14 cellular contexts compared by ENCODE assay signal in the genomic region with DNA sequence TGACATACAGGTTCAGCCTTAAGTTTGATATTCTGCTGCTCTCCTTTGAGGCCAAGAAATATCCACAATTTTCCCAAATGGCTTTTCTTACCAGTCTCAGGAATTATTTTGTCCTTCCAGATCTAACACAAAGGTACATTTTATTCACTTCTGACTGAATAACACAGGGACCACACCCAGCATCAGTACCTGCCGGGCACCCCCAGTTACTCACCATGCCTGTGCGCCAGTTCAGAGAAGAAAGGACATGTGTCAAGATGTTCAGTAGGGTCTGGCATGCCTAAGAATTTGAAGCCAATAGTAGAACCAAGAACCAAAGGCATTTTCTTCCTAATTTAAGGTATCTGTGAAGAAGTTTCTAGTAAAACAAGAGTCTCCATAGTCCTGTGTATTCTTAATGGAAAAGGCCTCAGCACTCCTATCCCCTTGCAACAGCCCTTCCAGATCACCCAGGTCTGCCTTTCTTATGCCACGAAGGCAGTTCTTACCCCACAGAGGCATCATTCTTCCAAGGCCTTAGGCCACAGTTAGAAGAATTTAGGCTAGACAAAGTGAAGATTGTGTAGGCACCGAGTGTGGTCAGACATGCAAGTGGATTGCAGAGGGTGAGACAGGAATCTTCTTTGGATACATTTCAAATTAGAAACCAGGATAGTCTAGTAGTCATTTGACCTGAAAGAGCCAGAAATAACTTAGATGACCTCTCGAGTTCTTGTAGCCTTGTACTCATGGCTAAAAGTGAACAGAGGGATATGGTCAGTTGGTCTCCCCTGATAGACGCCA.
DNase-seq lines count a peak whose midpoint lies in the region; ATAC-seq, FAIRE-seq and TF ChIP-seq lines count a peak whose summit lies in the region.
"Had no signal": no experiment of that assay in that cellular context is flagged by ENCODE, and none has a peak within 500 bp of the region (broad histone marks: within the 10 kb centered on the region; RNA-seq: fewer than 3 reads in every experiment).

No MANE protein-coding gene starts in this region.

- TF ChIP-seq RAD21 in HepG2 (CRISPR knock-in tag; IDR thresholded peaks at IDR 0.05), result no peak

- TF ChIP-seq POLR2A in HepG2 (IDR thresholded peaks at IDR 0.05; ENCODE audit: insufficient read depth in 1 of 2, low read depth in 2 of 2, low read length in 2 of 2) (no peak), spleen (IDR thresholded peaks at IDR 0.05) (no peak), sigmoid colon (IDR thresholded peaks at IDR 0.05) (no peak)

- H3K4me3 ChIP-seq in ACC112 (ENCODE audit: low read depth, low read length), result no peak overlapping the region
- no peak overlapping the region for H3K4me3 ChIP-seq in astrocyte of the spinal cord (ENCODE audit: low read depth, low read length)
- no peak overlapping the region for H3K4me3 ChIP-seq in HepG2 (replicated peaks in 1 of 3; ENCODE audit: insufficient read depth in 1 of 3, low read depth in 2 of 3, low read length in 3 of 3)
- H3K4me3 ChIP-seq in spleen, result no peak overlapping the region
- H3K4me3 ChIP-seq in sigmoid colon, result no peak overlapping the region
- H3K4me3 ChIP-seq: prostate gland had no signal

- CTCF ChIA-PET in HepG2 (lab: Yijun Ruan, JAX; ENCODE audit: low intra/inter-chr PET ratio, low total read pairs), result no interaction called here

- POLR2A ChIA-PET in HepG2 (lab: Yijun Ruan, JAX), result interaction anchor here (1.8 to 4.3 kb wide), 3 partner anchors 12 to 31 kb away, joined by 5 to 99 read pairs (median 6); no protein-coding TSS in a partner anchor

- H3K27ac ChIP-seq in ACC112 (ENCODE audit: low read depth, low read length), result peak overlapping the region; percentile 100
- peak overlapping the region; percentile 84 for H3K27ac ChIP-seq in HepG2 (ENCODE audit: extremely low read length, insufficient read depth, low read length)
- peak overlapping the region in 1 of 8 donors; percentile 89 for H3K27ac ChIP-seq in spleen
- H3K27ac ChIP-seq in sigmoid colon, result no peak overlapping the region
- H3K27ac ChIP-seq: prostate gland had no signal

- WGBS in HepG2 (ENCODE audit: low lambda C conversion rate), result 79% methylated on average over 6 of the region's 6 CpGs
- 68 to 82% (median 74%) methylated on average over 6 of the region's 6 CpGs for WGBS in spleen, 5 donors
- WGBS in sigmoid colon, 2 donors, result 77 to 78% methylated on average over 6 of the region's 6 CpGs

- H3K36me3 ChIP-seq in ACC112 (ENCODE audit: insufficient read depth, low read length), result no peaks in the 10 kb centered on the region; the same call in 1 of the 2 replicates
- no peaks in the 10 kb centered on the region for H3K36me3 ChIP-seq in HepG2 (replicated peaks in 1 of 2; ENCODE audit: control insufficient read depth in 1 of 2, insufficient read depth in 2 of 2, low read length in 2 of 2)
- H3K36me3 ChIP-seq in spleen, result peaks cover 0 to 22% (median 4%) of the 10 kb centered on the region in 6 donors
- no peaks in the 10 kb centered on the region for H3K36me3 ChIP-seq in sigmoid colon
- H3K36me3 ChIP-seq: prostate gland had no signal

- FAIRE-seq in HepG2 (lab: Jason Lieb, UNC), result no peak

- no peaks in the 10 kb centered on the region for H4K20me1 ChIP-seq in HepG2 (ENCODE audit: insufficient read depth, low read length)

- peak; percentile 44 for DNase-seq in GM03348 (ENCODE audit: low spot score)
- peak; percentile 44 for DNase-seq in astrocyte of the spinal cord (ENCODE audit: low read depth, low spot score)
- DNase-seq in HepG2 (ENCODE audit: low spot score), result no peak
- no peak for DNase-seq in stimulated activated naive CD4-positive, alpha-beta T cell (lab: John Stamatoyannopoulos, UW)
- DNase-seq in spleen, result no peak
- DNase-seq in sigmoid colon, result no peak
- DNase-seq: activated T-cell treated with anti-CD3 and anti-CD28 coated beads for 4 hours; C1 segment of cervical spinal cord; central memory CD4-positive, alpha-beta T cell; GOT3; KBM-7 had no signal

- ATAC-seq in HepG2 (no peak), GM18907 (IDR thresholded peaks at IDR 0.05; ENCODE audit: unreplicated experiment) (no peak)

- H2AFZ ChIP-seq in ACC112 (ENCODE audit: low read length, unreplicated experiment) (no peak overlapping the region), HepG2 (ENCODE audit: low read length) (no peak overlapping the region)

- peaks cover 31% of the 10 kb centered on the region for H3K79me2 ChIP-seq in ACC112 (ENCODE audit: control insufficient read depth, insufficient read depth, low read length, unreplicated experiment)
- H3K79me2 ChIP-seq in HepG2 (ENCODE audit: insufficient read depth, low read length), result no peaks in the 10 kb centered on the region

- no peak for TF ChIP-seq CTCF in astrocyte of the spinal cord (IDR thresholded peaks at IDR 0.05; ENCODE audit: low read depth, low read length)
- no peak for TF ChIP-seq CTCF in HepG2 (CRISPR knock-in tag; IDR thresholded peaks at IDR 0.05)
- TF ChIP-seq CTCF in spleen (IDR thresholded peaks at IDR 0.05 in 8 of 11, conservative IDR thresholded peaks at IDR 0.05 in 3 of 11), result no peak
- TF ChIP-seq CTCF in sigmoid colon (IDR thresholded peaks at IDR 0.05), result no peak

- no peak for TF ChIP-seq EP300 in HepG2 (IDR thresholded peaks at IDR 0.05; ENCODE audit: low read depth in 2 of 2, low read length in 2 of 2)
- TF ChIP-seq EP300 in HepG2 (CRISPR knock-in tag; IDR thresholded peaks at IDR 0.05; ENCODE audit: borderline replicate concordance), result no peak
- no peak for TF ChIP-seq EP300 in sigmoid colon (IDR thresholded peaks at IDR 0.05)

- H3K4me2 ChIP-seq in HepG2 (ENCODE audit: low read depth, low read length), result no peak overlapping the region

- in situ Hi-C loops in astrocyte of the spinal cord (cut with HindIII; ENCODE audit: low sequenced_read_pairs) (no loop called here), HepG2 (cut with HindIII; ENCODE audit: extremely low pct_ligation_motif_present, low pct_unique_long_range_greater_than_20kb) (no loop called here)

- BruUV-seq in HepG2 (replicated peaks; lab: Mats Ljungman, UMichigan), result no TSS peak

- H3K9ac ChIP-seq in HepG2 (ENCODE audit: insufficient read depth, low read depth, low read length), result 0 out of 2 replicates have a peak overlapping the region, but pooled peaks have one; percentile 58

- no peaks in the 10 kb centered on the region for H3K27me3 ChIP-seq in ACC112 (ENCODE audit: insufficient read depth, low read length)
- no peaks in the 10 kb centered on the region for H3K27me3 ChIP-seq in HepG2 (ENCODE audit: control insufficient read depth in 1 of 2, insufficient read depth in 2 of 2, low read length in 2 of 2)
- no peaks in the 10 kb centered on the region for H3K27me3 ChIP-seq in spleen (replicated peaks in 1 of 7)
- no peaks in the 10 kb centered on the region for H3K27me3 ChIP-seq in sigmoid colon

- intact Hi-C loops in HepG2 (cut with micrococcal nuclease; ENCODE audit: unreplicated experiment), result no loop called here
- intact Hi-C loops in spleen (cut with DNase I; ENCODE audit: low total_unique reads), result no loop called here
- intact Hi-C loops in sigmoid colon (cut with DNase I), result no loop called here

- H3K4me1 ChIP-seq in ACC112 (ENCODE audit: control insufficient read depth, insufficient read depth, low read length, unreplicated experiment) (peaks cover 75% of the 10 kb centered on the region), HepG2 (ENCODE audit: insufficient read depth, low read length) (peaks cover 88% of the 10 kb centered on the region), spleen (peaks cover 6 to 58% (median 28%) of the 10 kb centered on the region in 6 donors), sigmoid colon (no peaks in the 10 kb centered on the region)
- H3K4me1 ChIP-seq: prostate gland had no signal

- no peaks in the 10 kb centered on the region for H3K9me3 ChIP-seq in HepG2 (ENCODE audit: low read length)
- H3K9me3 ChIP-seq in spleen, result no peaks in the 10 kb centered on the region
- H3K9me3 ChIP-seq in sigmoid colon, result no peaks in the 10 kb centered on the region
- H3K9me3 ChIP-seq: prostate gland had no signal

TF ChIP-seq in HepG2, 621 proteins besides CTCF, POLR2A, EP300 and RAD21:
- TF ChIP-seq SCMH1 (CRISPR knock-in tag; IDR thresholded peaks at IDR 0.05; ENCODE audit: borderline replicate concordance), result no peak
- no peak for TF ChIP-seq NBN (conservative IDR thresholded peaks at IDR 0.05)
- TF ChIP-seq ZSCAN22 (CRISPR knock-in tag; IDR thresholded peaks at IDR 0.05), result no peak
- no peak for TF ChIP-seq SATB2 (CRISPR knock-in tag; IDR thresholded peaks at IDR 0.05)
- TF ChIP-seq ZNF652 (CRISPR knock-in tag; IDR thresholded peaks at IDR 0.05; ENCODE audit: borderline replicate concordance, low read depth), result no peak
- TF ChIP-seq RELA (CRISPR knock-in tag; IDR thresholded peaks at IDR 0.05), result no peak
- TF ChIP-seq BRCA1 (CRISPR knock-in tag; IDR thresholded peaks at IDR 0.05), result no peak
- no peak for TF ChIP-seq TP53 (CRISPR knock-in tag; conservative IDR thresholded peaks at IDR 0.05)
- no peak for TF ChIP-seq HNRNPL (IDR thresholded peaks at IDR 0.05; ENCODE audit: low read depth, low read length)
- no peak for TF ChIP-seq SP1 (IDR thresholded peaks at IDR 0.05)
- no peak for TF ChIP-seq SP1 (CRISPR knock-in tag; IDR thresholded peaks at IDR 0.05)

Comparison
In these comparisons a context has a peak if more than half of its experiments do, and no peak if none do; other contexts are left out.
1. H3K27ac ChIP-seq: peak in ACC112 (single experiment) and HepG2 (single experiment); none in sigmoid colon (0 of 4).
2. DNase-seq: peak in GM03348 (single experiment) and astrocyte of the spinal cord (single experiment); none in HepG2 (single experiment), stimulated activated naive CD4-positive, alpha-beta T cell (0 of 6), spleen (single experiment) and sigmoid colon (single experiment).